ENCODE assay signal across 34 cellular contexts in the genomic region with DNA sequence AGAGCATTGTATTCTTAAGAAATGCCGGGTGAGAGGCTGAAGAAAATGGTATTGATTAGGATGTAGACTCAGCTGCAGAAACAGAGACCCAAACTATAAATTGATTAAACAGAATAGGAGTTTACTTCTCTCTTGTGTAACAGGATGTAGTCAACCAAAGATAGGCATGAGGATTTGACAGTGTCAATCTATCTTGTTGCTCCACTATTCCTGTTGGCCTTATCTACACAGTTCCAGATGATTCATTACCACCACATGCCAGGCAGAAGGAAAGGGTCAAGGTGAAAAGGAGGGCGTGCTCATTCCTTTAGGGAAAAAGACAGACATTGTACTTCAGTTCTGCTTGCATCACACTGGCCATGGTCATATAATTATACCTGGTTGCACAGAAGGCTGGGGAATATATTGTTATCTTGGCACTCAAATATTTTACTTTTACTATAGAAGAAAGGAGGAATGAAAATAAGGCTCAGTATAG. TPM values are rescaled to one million over a fixed set of nuclear protein-coding genes. Genes with fewer than 3 reads are reported as not detected.
DNase-seq lines count a peak whose midpoint lies in the region; ATAC-seq, FAIRE-seq and TF ChIP-seq lines count a peak whose summit lies in the region.
"Had no signal": no experiment of that assay in that cellular context is flagged by ENCODE, and none has a peak within 500 bp of the region (broad histone marks: within the 10 kb centered on the region; RNA-seq: fewer than 3 reads in every experiment).

No MANE protein-coding gene starts in this region.

- 0% methylated on average over 2 of the region's 2 CpGs for WGBS in K562 (ENCODE audit: insufficient coverage, low coverage, missing lambda C conversion rate)

- DNase-seq in GM12892 (ENCODE audit: insufficient read length) (no peak), OCI-M1 (lab: John Stamatoyannopoulos, UW) (peak; percentile 85), K562 (ENCODE audit: extremely low read depth in 1 of 4, low spot score in 3 of 4) (peak; percentile 75 to 93 (median 82)), mucosa of gallbladder (ENCODE audit: low spot score) (peak; percentile 21), NCI-H82 treated with DMSO at 0.1 percent for 48 hours (lab: John Stamatoyannopoulos, UW; ENCODE audit: unreplicated experiment) (no peak), middle frontal gyrus (ENCODE audit: extremely low spot score, low spot score) (no peak), T-cell (no peak)
- DNase-seq: activated CD4-positive, alpha-beta T cell treated with anti-CD3 and anti-CD28 coated beads for 4 hours; activated CD8-positive, alpha-beta memory T cell treated with anti-CD3 and anti-CD28 coated beads for 24 hours; activated T-cell treated with anti-CD3 and anti-CD28 coated beads for 4 hours; anterior cingulate cortex; DMS53; hippocampal formation; immature natural killer cell; MG63; NCI-H1105 treated with DMSO at 0.1 percent for 48 hours; NCI-H187 treated with DMSO at 0.1 percent for 48 hours; NCI-H524; PC-3; right cardiac atrium; spleen; stimulated activated CD4-positive, alpha-beta T cell treated with anti-CD3 and anti-CD28 coated beads, Interleukin-2, amount 100 ng/mL, for 48 hours; stomach; T-helper 2 cell had no signal

- peak; percentile 86 for ATAC-seq in K562
- ATAC-seq in GM19463 (IDR thresholded peaks at IDR 0.05; ENCODE audit: unreplicated experiment), result no peak
- ATAC-seq in T-cell (replicated peaks in 1 of 4), result no peak
- ATAC-seq: activated naive CD4-positive, alpha-beta T cell treated with anti-CD3 and anti-CD28 coated beads, Interleukin-2, amount 50 U/mL, for 72 hours; HCT116; PC-3; right cardiac atrium had no signal

- no peak overlapping the region for H3K9ac ChIP-seq in K562 (ENCODE audit: insufficient read depth in 1 of 2, low read depth in 2 of 2, low read length in 2 of 2)

- no peaks in the 10 kb centered on the region for H3K36me3 Mint-ChIP-seq in T-cell
- H3K36me3 Mint-ChIP-seq: immature natural killer cell, memory B cell had no signal

- peak; percentile 43 to 47; a peak in 3 of 4 replicates for TF ChIP-seq RAD21 in K562 (CRISPR knock-in tag; conservative IDR thresholded peaks at IDR 0.05 in 1 of 2, IDR thresholded peaks at IDR 0.05 in 1 of 2)

- intact Hi-C loops in K562 (cut with micrococcal nuclease), result loop anchor here (2.0 kb wide), 2 partner anchors 34 to 82 kb away; partner anchors contain the start of gene ELAPOR2

- H3K27ac ChIP-seq in K562 (ENCODE audit: extremely low read depth, low read depth, low read length), result peak overlapping the region; percentile 57
- H3K27ac ChIP-seq: breast epithelium, SK-N-MC, stomach, vagina, VCaP had no signal

- CTCF ChIA-PET in K562 (lab: Yijun Ruan, JAX; ENCODE audit: low intra/inter-chr PET ratio) (no interaction called here), T-cell (lab: Charles Lee) (no interaction called here)

- TF ChIP-seq POLR2A in GM12892 (IDR thresholded peaks at IDR 0.05; ENCODE audit: low read depth, low read length) (no peak), K562 (conservative IDR thresholded peaks at IDR 0.05) (no peak)

- H3K4me3 ChIP-seq in K562, result no peak overlapping the region
- H3K4me3 ChIP-seq: breast epithelium, MG63, SK-N-MC, spleen, stomach, vagina had no signal

- H3K9me3 ChIP-seq in K562 (replicated peaks; ENCODE audit: control insufficient read depth, insufficient read depth, low read depth, low read length), result peaks cover 6% of the 10 kb centered on the region
- H3K9me3 ChIP-seq: breast epithelium, MG63, spleen, stomach, vagina had no signal

- no peak overlapping the region for H3K4me3 Mint-ChIP-seq in T-cell
- H3K4me3 Mint-ChIP-seq: B cell, immature natural killer cell, memory B cell had no signal

- TF ChIP-seq CTCF in K562 (IDR thresholded peaks at IDR 0.05 in 2 of 3, conservative IDR thresholded peaks at IDR 0.05 in 1 of 3; ENCODE audit: insufficient read depth in 2 of 3, low read depth in 1 of 3, low read length in 3 of 3), result no peak

- H3K27me3 Mint-ChIP-seq in T-cell, result peaks cover 24 to 30% of the 10 kb centered on the region in 2 donors

- peak overlapping the region; percentile 49; the same call in 1 of the 2 replicates for H3K4me2 ChIP-seq in K562 (ENCODE audit: insufficient read depth, low read length)

- H3K9me3 Mint-ChIP-seq in T-cell, result peaks cover 0 to 3% (median 0%) of the 10 kb centered on the region in 3 donors
- H3K9me3 Mint-ChIP-seq: activated naive CD4-positive, alpha-beta T cell treated with anti-CD3 and anti-CD28 coated beads, Interleukin-2, amount 50 U/mL, for 72 hours; activated T-helper 2 cell treated with anti-CD3 and anti-CD28 coated beads, Interferon-gamma antibody, Interleukin-2, Interleukin-4, amounts not matched to agents 10 μg/mL and 5 μg/mL and 100 μg/mL, durations not matched to agents 14 hours and 24 hours and 36 hours; immature natural killer cell had no signal

- H3K27me3 ChIP-seq in K562 (ENCODE audit: control insufficient read depth in 2 of 2, insufficient read depth in 2 of 2, low read length in 2 of 2), result no peaks in the 10 kb centered on the region
- H3K27me3 ChIP-seq: breast epithelium, MG63, spleen, stomach, vagina had no signal

- no peaks in the 10 kb centered on the region for H3K79me2 ChIP-seq in K562 (ENCODE audit: control insufficient read depth, insufficient read depth, low read length)

- peaks cover 11 to 50% of the 10 kb centered on the region in 2 experiments for H3K4me1 ChIP-seq in K562 (replicated peaks in 1 of 2; ENCODE audit: control insufficient read depth in 2 of 2, insufficient read depth in 2 of 2, low read length in 2 of 2)
- H3K4me1 ChIP-seq: breast epithelium, stomach, vagina had no signal

- H3K27ac Mint-ChIP-seq in T-cell, result no peak overlapping the region
- H3K27ac Mint-ChIP-seq: activated naive CD4-positive, alpha-beta T cell treated with anti-CD3 and anti-CD28 coated beads, Interleukin-2, amount 50 U/mL, for 72 hours; activated T-helper 2 cell treated with anti-CD3 and anti-CD28 coated beads, Interferon-gamma antibody, Interleukin-2, Interleukin-4, amounts not matched to agents 10 μg/mL and 5 μg/mL and 100 μg/mL, durations not matched to agents 14 hours and 24 hours and 36 hours; B cell; immature natural killer cell; memory B cell had no signal

- FAIRE-seq in GM12892 (lab: Jason Lieb, UNC) (peak; percentile 44), K562 (lab: Jason Lieb, UNC) (peak; percentile 94)

- peaks cover 0 to 2% (median 0%) of the 10 kb centered on the region in 3 donors for H3K4me1 Mint-ChIP-seq in T-cell

- peak overlapping the region; percentile 76 for H2AFZ ChIP-seq in K562 (ENCODE audit: low read depth, low read length)

- POLR2A ChIA-PET in K562 (lab: Yijun Ruan, JAX), result interaction anchor here (0.8 to 2.0 kb wide), 3 partner anchors 11 to 19 kb away, joined by 3 to 8 read pairs (median 3); partner anchors contain the start of gene DMTF1
- POLR2A ChIA-PET in T-cell (lab: Charles Lee), result interaction anchor here in 1 of 2 donors (0.7 kb wide), 1 partner anchor 147 kb away, joined by 4 read pairs; no protein-coding TSS in a partner anchor

- peaks cover 4% of the 10 kb centered on the region; the same call in 2 of the 3 replicates for H3K36me3 ChIP-seq in K562 (ENCODE audit: control insufficient read depth, insufficient read depth, low read length)
- H3K36me3 ChIP-seq: breast epithelium, MG63, spleen, stomach, vagina had no signal

- in situ Hi-C loops in K562 (cut with MboI), result loop anchor here (5.0 kb wide), 1 partner anchor 68 kb away; no protein-coding TSS in a partner anchor

- BruUV-seq in K562 (replicated peaks; lab: Mats Ljungman, UMichigan), result no TSS peak

- peak; percentile 100 for TF ChIP-seq EP300 in K562 (IDR thresholded peaks at IDR 0.05; ENCODE audit: low read length)

- no peaks in the 10 kb centered on the region for H3K9me1 ChIP-seq in K562 (ENCODE audit: control insufficient read depth, insufficient read depth, low read length)

- H4K20me1 ChIP-seq in K562 (replicated peaks; ENCODE audit: control insufficient read depth, insufficient read depth, low read length), result no peaks in the 10 kb centered on the region

TF ChIP-seq in K562, 482 proteins besides CTCF, POLR2A, EP300 and RAD21 (continues in another document):
- no peak; the same call in 1 of the 2 replicates for TF ChIP-seq RFX1 (IDR thresholded peaks at IDR 0.05)
- 0 out of 2 replicates have a peak, but pooled peaks have one; percentile 40 for TF ChIP-seq TCFL5 (CRISPR knock-in tag; conservative IDR thresholded peaks at IDR 0.05)
- TF ChIP-seq ZC3H8 (IDR thresholded peaks at IDR 0.05), result 0 out of 2 replicates have a peak, but pooled peaks have one; percentile 61

RNA-seq across cellular contexts. Expression of gene DMTF1, which starts 11.9 kb away (rescaled TPM):
- polyA plus RNA-seq in GM12892 (2012; ENCODE audit: missing spikeins), result 75.5 TPM
- total RNA-seq in K562 (2011; cell fraction: chromatin; rRNA removed; ENCODE audit: low replicate concordance), result 246 and 960 TPM in 2 replicates
- 112 and 178 TPM in 2 replicates for total RNA-seq in K562 (2011; cell fraction: nucleolus; rRNA removed)
- 283 and 397 TPM in 2 replicates for total RNA-seq in K562 (2011; cell fraction: nucleoplasm; rRNA removed)
- 56.4 and 56.7 TPM in 2 replicates for total RNA-seq in K562 (2014; rRNA removed)
- 89.4 and 95.7 TPM in 2 replicates for total RNA-seq in K562 (2014; rRNA removed; fragmentation: Illumina TruSeq; extraction: Trizol)
- 72.5 and 90.5 TPM in 2 replicates for total RNA-seq in K562 (2015; rRNA removed; fragmentation: Illumina TruSeq; extraction: Trizol)
- 62.5 and 64.3 TPM in 2 replicates for total RNA-seq in K562 (2021)
- 205 and 208 TPM in 2 replicates for polyA plus RNA-seq in K562 (2011; rRNA removed)
- 52.2 and 63.2 TPM in 2 replicates for polyA plus RNA-seq in K562 (2011; cell fraction: cytosol; rRNA removed)
- 617 and 696 TPM in 2 replicates for polyA plus RNA-seq in K562 (2011; cell fraction: nucleus; rRNA removed)
- polyA plus RNA-seq in K562 (2012), result 45.0 and 77.9 TPM in 2 replicates
- 92.7 and 98.5 TPM in 2 replicates for polyA plus RNA-seq in K562 (2014; fragmentation: Illumina TruSeq; extraction: Trizol)
- 10 to 100 TPM; 25.7 to 52.4 TPM for polyA plus RNA-seq in K562 (2014; fragmentation: Nextera tagmentation; extraction: Ambion mirVana)
- polyA plus RNA-seq in K562 (2014; rRNA removed), result 71.4 and 74.7 TPM in 2 replicates
- 313 and 334 TPM in 2 replicates for polyA minus RNA-seq in K562 (2011; rRNA and poly(A)+ RNA removed)
- 36.5 and 39.3 TPM in 2 replicates for polyA minus RNA-seq in K562 (2011; cell fraction: cytosol; rRNA and poly(A)+ RNA removed)
- polyA minus RNA-seq in K562 (2011; cell fraction: nucleus; rRNA and poly(A)+ RNA removed), result 358 and 510 TPM in 2 replicates
- total RNA-seq in mucosa of gallbladder, result 65.6 TPM
- total RNA-seq in T-cell, result 100 to 1,000 TPM; 128 to 176 (median 136) TPM

Comparison
In these comparisons a context has a peak if more than half of its experiments do, and no peak if none do; other contexts are left out.
1. DNase-seq: peak in OCI-M1 (single experiment), K562 (4 of 4) and mucosa of gallbladder (single experiment); none in GM12892 (single experiment), NCI-H82 treated with DMSO at 0.1 percent for 48 hours (single experiment), middle frontal gyrus (single experiment) and T-cell (0 of 34).